In genomic region chr1:53484705-53485477, GRCh38 we compare ENCODE assay signal across 1 cellular context.
TF ChIP-seq lines count a peak whose summit lies in the region.

No MANE protein-coding gene starts in this region.

TF ChIP-seq in HepG2, 621 proteins besides CTCF, POLR2A, EP300 and RAD21 (continued from another document):
- TF ChIP-seq ZNF749 (CRISPR knock-in tag; IDR thresholded peaks at IDR 0.05; ENCODE audit: borderline replicate concordance) = no peak
- TF ChIP-seq BCLAF1 (IDR thresholded peaks at IDR 0.05) = no peak
- TF ChIP-seq ZNF225 (CRISPR knock-in tag; IDR thresholded peaks at IDR 0.05) = no peak
- TF ChIP-seq ARNT2 (CRISPR knock-in tag; IDR thresholded peaks at IDR 0.05; ENCODE audit: low read depth) = no peak
- no peak for TF ChIP-seq YEATS4 (CRISPR knock-in tag; IDR thresholded peaks at IDR 0.05; ENCODE audit: borderline replicate concordance)
- TF ChIP-seq BRCA1 (CRISPR knock-in tag; IDR thresholded peaks at IDR 0.05) = no peak
TF ChIP-seq in HepG2: peak in this region for 0.
